22 cellular contexts compared by ENCODE assay signal in genomic region chr1:32944180-32944579, GRCh38. TPM values are rescaled to one million over a fixed set of nuclear protein-coding genes. Genes with fewer than 3 reads are reported as not detected.
A peak's percentile ranks its signal among the peaks of the same experiment; 100 is the strongest.
DNase-seq lines count a peak whose midpoint lies in the region; ATAC-seq and TF ChIP-seq lines count a peak whose summit lies in the region.
"Had no signal": no experiment of that assay in that cellular context is flagged by ENCODE, and none has a peak within 500 bp of the region (broad histone marks: within the 10 kb centered on the region; RNA-seq: fewer than 3 reads in every experiment).

No MANE protein-coding gene starts in this region.

- POLR2A ChIA-PET in CD4-positive, alpha-beta memory T cell (lab: Charles Lee; ENCODE audit: partially characterized antibody) = interaction anchor here (1.2 to 3.7 kb wide), 2 partner anchors 11 to 20 kb away, joined by 5 to 13 read pairs; partner anchors contain the start of gene RNF19B

- no peak for ATAC-seq in activated T-cell treated with anti-CD3 and anti-CD28 coated beads, Interleukin-2, amount 50 U/mL, for 72 hours (replicated peaks in 1 of 2)
- ATAC-seq in HG02759 (IDR thresholded peaks at IDR 0.05; ENCODE audit: unreplicated experiment) = no peak
- ATAC-seq: HCT116 had no signal

- H3K4me3 Mint-ChIP-seq in activated T-cell treated with anti-CD3 and anti-CD28 coated beads, Interleukin-2, amount 50 U/mL, for 72 hours = no peak overlapping the region
- H3K4me3 Mint-ChIP-seq in CD4-positive, alpha-beta memory T cell = no peak overlapping the region
- H3K4me3 Mint-ChIP-seq in brain (no peak overlapping the region), progenitor cell of endocrine pancreas (ENCODE audit: low read depth) (no peak overlapping the region)
- H3K4me3 Mint-ChIP-seq: CD4-positive, alpha-beta T cell; HFFc6; IgD-negative memory B cell had no signal

- H3K27ac ChIP-seq in CD4-positive, alpha-beta memory T cell (ENCODE audit: low read depth, low read length) = no peak overlapping the region
- H3K27ac ChIP-seq in neutrophil = peak overlapping the region; percentile 21

- DNase-seq in activated T-cell treated with anti-CD3 and anti-CD28 coated beads, Interleukin-2, amount 50 U/mL, for 72 hours = no peak
- DNase-seq in activated T-cell treated with anti-CD3 and anti-CD28 coated beads for 4 hours (no peak), progenitor cell of endocrine pancreas (ENCODE audit: low spot score, unreplicated experiment) (no peak)
- DNase-seq in CD4-positive, alpha-beta memory T cell = no peak
- DNase-seq in stimulated activated CD4-positive, alpha-beta T cell treated with anti-CD3 and anti-CD28 coated beads, Interleukin-15, amount 100 ng/mL, for 24 hours = no peak
- DNase-seq: ACHN; BE2C; C1 segment of cervical spinal cord; CD4-positive, alpha-beta T cell; DMS153; DMS79; GDM1; GOT3; H7; HFFc6 had no signal

- H3K4me1 Mint-ChIP-seq in activated T-cell treated with anti-CD3 and anti-CD28 coated beads, Interleukin-2, amount 50 U/mL, for 72 hours (ENCODE audit: low read depth) = peaks cover 29% of the 10 kb centered on the region
- H3K4me1 Mint-ChIP-seq in CD4-positive, alpha-beta memory T cell = peaks cover 7 to 17% (median 9%) of the 10 kb centered on the region in 4 donors
- H3K4me1 Mint-ChIP-seq in brain = peaks cover 39% of the 10 kb centered on the region
- peaks cover 17% of the 10 kb centered on the region for H3K4me1 Mint-ChIP-seq in progenitor cell of endocrine pancreas (ENCODE audit: low read depth)

- no peaks in the 10 kb centered on the region for H3K9me3 ChIP-seq in CD4-positive, alpha-beta memory T cell (ENCODE audit: control insufficient read depth in 1 of 2, low read length in 2 of 2)
- no peaks in the 10 kb centered on the region for H3K9me3 ChIP-seq in neutrophil
- H3K9me3 ChIP-seq: BE2C had no signal

- H3K9me3 Mint-ChIP-seq in activated T-cell treated with anti-CD3 and anti-CD28 coated beads, Interleukin-2, amount 50 U/mL, for 72 hours = no peaks in the 10 kb centered on the region
- H3K9me3 Mint-ChIP-seq in CD4-positive, alpha-beta memory T cell = no peaks in the 10 kb centered on the region
- no peaks in the 10 kb centered on the region for H3K9me3 Mint-ChIP-seq in brain
- no peaks in the 10 kb centered on the region for H3K9me3 Mint-ChIP-seq in progenitor cell of endocrine pancreas (ENCODE audit: low read depth)
- H3K9me3 Mint-ChIP-seq: CD4-positive, alpha-beta T cell; HFFc6; IgD-negative memory B cell had no signal

- peaks cover 53% of the 10 kb centered on the region for H3K36me3 ChIP-seq in CD4-positive, alpha-beta memory T cell (ENCODE audit: insufficient read depth, low read length)
- H3K36me3 ChIP-seq in neutrophil = peaks cover 100% of the 10 kb centered on the region
- H3K36me3 ChIP-seq: BE2C had no signal

- H3K27me3 Mint-ChIP-seq in activated T-cell treated with anti-CD3 and anti-CD28 coated beads, Interleukin-2, amount 50 U/mL, for 72 hours (ENCODE audit: low read depth) = no peaks in the 10 kb centered on the region
- no peaks in the 10 kb centered on the region for H3K27me3 Mint-ChIP-seq in CD4-positive, alpha-beta memory T cell
- H3K27me3 Mint-ChIP-seq in brain = no peaks in the 10 kb centered on the region
- H3K27me3 Mint-ChIP-seq in progenitor cell of endocrine pancreas = no peaks in the 10 kb centered on the region
- H3K27me3 Mint-ChIP-seq: CD4-positive, alpha-beta T cell; IgD-negative memory B cell had no signal

- peak overlapping the region; percentile 54 for H3K27ac Mint-ChIP-seq in activated T-cell treated with anti-CD3 and anti-CD28 coated beads, Interleukin-2, amount 50 U/mL, for 72 hours
- peak overlapping the region in 5 of 7 donors; percentile 20 to 79 (median 25) for H3K27ac Mint-ChIP-seq in CD4-positive, alpha-beta memory T cell
- H3K27ac Mint-ChIP-seq in brain (peak overlapping the region in 3 of 5 experiments; percentile 30 to 83 (median 48)), progenitor cell of endocrine pancreas (no peak overlapping the region)
- H3K27ac Mint-ChIP-seq: CD4-positive, alpha-beta T cell; HFFc6; IgD-negative memory B cell had no signal

- H3K27me3 ChIP-seq in CD4-positive, alpha-beta memory T cell (ENCODE audit: insufficient read depth, low read length) = no peaks in the 10 kb centered on the region
- no peaks in the 10 kb centered on the region for H3K27me3 ChIP-seq in neutrophil
- H3K27me3 ChIP-seq: BE2C had no signal

- intact Hi-C loops in CD4-positive, alpha-beta memory T cell (cut with micrococcal nuclease) = no loop called here

- H3K36me3 Mint-ChIP-seq in activated T-cell treated with anti-CD3 and anti-CD28 coated beads, Interleukin-2, amount 50 U/mL, for 72 hours (ENCODE audit: insufficient read depth in 2 of 2) = peaks cover 14 to 57% of the 10 kb centered on the region in 2 donors
- peaks cover 53 to 88% of the 10 kb centered on the region in 2 donors for H3K36me3 Mint-ChIP-seq in CD4-positive, alpha-beta memory T cell
- peaks cover 86% of the 10 kb centered on the region for H3K36me3 Mint-ChIP-seq in brain
- peaks cover 29% of the 10 kb centered on the region for H3K36me3 Mint-ChIP-seq in progenitor cell of endocrine pancreas (ENCODE audit: insufficient read depth)

- no peak overlapping the region for H3K4me3 ChIP-seq in CD4-positive, alpha-beta memory T cell (ENCODE audit: low read length in 2 of 2)
- H3K4me3 ChIP-seq in neutrophil (ENCODE audit: low read depth in 1 of 2, low read length in 1 of 2) = no peak overlapping the region

- CTCF ChIA-PET in CD4-positive, alpha-beta memory T cell (lab: Charles Lee; ENCODE audit: partially characterized antibody) = interaction anchor here (0.9 to 2.1 kb wide), 3 partner anchors 10 to 231 kb away, joined by 3 to 13 read pairs (median 6); no protein-coding TSS in a partner anchor

- TF ChIP-seq CTCF in brain (conservative IDR thresholded peaks at IDR 0.05) = no peak
- TF ChIP-seq CTCF in neutrophil (IDR thresholded peaks at IDR 0.05) = no peak
- TF ChIP-seq CTCF in progenitor cell of endocrine pancreas (IDR thresholded peaks at IDR 0.05; ENCODE audit: unreplicated experiment) = no peak

- no peaks in the 10 kb centered on the region for H3K4me1 ChIP-seq in CD4-positive, alpha-beta memory T cell (ENCODE audit: insufficient read depth, low read length)
- peaks cover 7 to 8% of the 10 kb centered on the region in 2 experiments for H3K4me1 ChIP-seq in neutrophil (ENCODE audit: control insufficient read depth in 1 of 2, insufficient read depth in 1 of 2, low read depth in 1 of 2, low read length in 1 of 2)
- H3K4me1 ChIP-seq: BE2C had no signal

RNA-seq across cellular contexts. Expression of gene RNF19B, which starts 20.4 kb away (rescaled TPM):
- 100 to 1,000 TPM in 1 of 2 donors, 10 to 100 TPM in 1; 99.9 to 148 TPM for total RNA-seq in activated T-cell treated with anti-CD3 and anti-CD28 coated beads, Interleukin-2, amount 50 U/mL, for 72 hours
- total RNA-seq in CD4-positive, alpha-beta memory T cell = 10 to 100 TPM; 28.5 to 30.6 TPM
- 1 to 10 TPM; 1.1 to 4.8 TPM for polyA plus RNA-seq in CD4-positive, alpha-beta memory T cell
- 28.4 TPM for polyA plus RNA-seq in brain (ENCODE audit: insufficient read depth, low read depth, low replicate concordance)
- 14.2 and 16.4 TPM in 2 replicates for total RNA-seq in progenitor cell of endocrine pancreas

RNA-seq across cellular contexts. Expression of gene TMEM54, which starts 43.0 kb away (rescaled TPM):
- total RNA-seq in activated T-cell treated with anti-CD3 and anti-CD28 coated beads, Interleukin-2, amount 50 U/mL, for 72 hours = 1 to 10 TPM; 1.4 to 2.0 TPM
- total RNA-seq in CD4-positive, alpha-beta memory T cell = not detected
- polyA plus RNA-seq in CD4-positive, alpha-beta memory T cell = not detected
- 51.4 TPM for polyA plus RNA-seq in brain (ENCODE audit: insufficient read depth, low read depth, low replicate concordance)
- 23.2 and 27.0 TPM in 2 replicates for total RNA-seq in progenitor cell of endocrine pancreas
- total RNA-seq: CD4-positive, alpha-beta T cell had no signal
- polyA plus RNA-seq: IgD-negative memory B cell had no signal

RNA-seq across cellular contexts. Expression of gene HPCA, which starts 57.9 kb away (rescaled TPM):
- total RNA-seq in activated T-cell treated with anti-CD3 and anti-CD28 coated beads, Interleukin-2, amount 50 U/mL, for 72 hours = under 1 TPM in 1 of 2 donors, not detected in 1; 0.36 TPM
- total RNA-seq in CD4-positive, alpha-beta memory T cell = under 1 TPM in 1 of 2 experiments, not detected in 1; 0.70 TPM
- not detected for polyA plus RNA-seq in CD4-positive, alpha-beta memory T cell
- polyA plus RNA-seq in brain (ENCODE audit: insufficient read depth, low read depth, low replicate concordance) = 75.9 TPM
- total RNA-seq in progenitor cell of endocrine pancreas = 0.96 and 1.1 TPM in 2 replicates
- total RNA-seq: A172; CD4-positive, alpha-beta T cell; Daoy had no signal
- polyA plus RNA-seq: IgD-negative memory B cell had no signal
